21 cellular contexts compared by ENCODE assay signal in genomic region chr20:44356353-44356723, GRCh38. TPM values are rescaled to one million over a fixed set of nuclear protein-coding genes. Genes with fewer than 3 reads are reported as not detected.
"Had no signal": no experiment of that assay in that cellular context is flagged by ENCODE, and none has a peak within 500 bp of the region (broad histone marks: within the 10 kb centered on the region; RNA-seq: fewer than 3 reads in every experiment).

No MANE protein-coding gene starts in this region.

- ATAC-seq: gastrocnemius medialis; stimulated activated effector memory CD8-positive, alpha-beta T cell treated with anti-CD3 and anti-CD28 coated beads, Interleukin-12 subunit alpha, Interleukin-12 subunit beta, amount 100 ng/mL, for 72 hours; T-helper 17 cell had no signal

- DNase-seq: activated CD4-positive, alpha-beta T cell treated with anti-CD3 and anti-CD28 coated beads, Interleukin-2, amount 50 U/mL, for 1 hour; activated CD4-positive, CD25-positive, alpha-beta regulatory T cell; activated effector memory CD4-positive, alpha-beta T cell treated with Interleukin-2 at 50 U/mL for 16 hours; activated T-cell treated with anti-CD3 and anti-CD28 coated beads, Interleukin-2, amount 50 U/mL, for 24 hours; anterior cingulate cortex; dorsolateral prefrontal cortex; gastrocnemius medialis; hypothalamus; kidney glomerular epithelial cell; lower lobe of right lung; midbrain; nephron progenitor cell; T-helper 17 cell had no signal

- H3K36me3 Mint-ChIP-seq: activated naive CD8-positive, alpha-beta T cell; stimulated activated effector memory CD8-positive, alpha-beta T cell treated with anti-CD3 and anti-CD28 coated beads, Interleukin-12 subunit alpha, Interleukin-12 subunit beta, amount 100 ng/mL, for 72 hours had no signal

- H3K27me3 ChIP-seq: breast epithelium had no signal

- H3K4me3 Mint-ChIP-seq: activated naive CD8-positive, alpha-beta T cell; activated T-cell treated with anti-CD3 and anti-CD28 coated beads, Interleukin-2, amount 50 U/mL, for 24 hours; nephron progenitor cell; stimulated activated effector memory CD8-positive, alpha-beta T cell treated with anti-CD3 and anti-CD28 coated beads, Interleukin-12 subunit alpha, Interleukin-12 subunit beta, amount 100 ng/mL, for 72 hours; T-helper 17 cell had no signal

- H3K4me1 ChIP-seq: breast epithelium, gastrocnemius medialis, tibial artery had no signal

- H3K27ac Mint-ChIP-seq: activated naive CD8-positive, alpha-beta T cell; activated T-cell treated with anti-CD3 and anti-CD28 coated beads, Interleukin-2, amount 50 U/mL, for 24 hours; nephron progenitor cell; stimulated activated effector memory CD8-positive, alpha-beta T cell treated with anti-CD3 and anti-CD28 coated beads, Interleukin-12 subunit alpha, Interleukin-12 subunit beta, amount 100 ng/mL, for 72 hours; T-helper 17 cell had no signal

- H3K4me1 Mint-ChIP-seq: stimulated activated effector memory CD8-positive, alpha-beta T cell treated with anti-CD3 and anti-CD28 coated beads, Interleukin-12 subunit alpha, Interleukin-12 subunit beta, amount 100 ng/mL, for 72 hours had no signal

- H3K36me3 ChIP-seq: breast epithelium, gastrocnemius medialis, lower lobe of right lung, tibial artery had no signal

- H3K9me3 ChIP-seq: breast epithelium, gastrocnemius medialis, lower lobe of right lung, tibial artery had no signal

- H3K9me3 Mint-ChIP-seq: activated T-cell treated with anti-CD3 and anti-CD28 coated beads, Interleukin-2, amount 50 U/mL, for 24 hours; nephron progenitor cell; stimulated activated effector memory CD8-positive, alpha-beta T cell treated with anti-CD3 and anti-CD28 coated beads, Interleukin-12 subunit alpha, Interleukin-12 subunit beta, amount 100 ng/mL, for 72 hours had no signal

- H3K27ac ChIP-seq: breast epithelium, dorsolateral prefrontal cortex, gastrocnemius medialis, lower lobe of right lung, skin epidermis, tibial artery had no signal

- H3K4me3 ChIP-seq: breast epithelium, dorsolateral prefrontal cortex, gastrocnemius medialis, lower lobe of right lung, skin epidermis, tibial artery had no signal

RNA-seq across cellular contexts. Expression of gene HNF4A, which starts 0.8 kb away (rescaled TPM):
- total RNA-seq: chondrocyte, fibroblast of lung, osteocyte, T-helper 17 cell had no signal
- polyA plus RNA-seq: fibroblast of lung had no signal

RNA-seq across cellular contexts. Expression of gene R3HDML, which starts 19.5 kb away (rescaled TPM):
- total RNA-seq: breast epithelium, dorsolateral prefrontal cortex, fibroblast of lung, gastrocnemius medialis, lower lobe of right lung, osteocyte, T-helper 17 cell had no signal
- polyA plus RNA-seq: fibroblast of lung had no signal
